In the genomic region with DNA sequence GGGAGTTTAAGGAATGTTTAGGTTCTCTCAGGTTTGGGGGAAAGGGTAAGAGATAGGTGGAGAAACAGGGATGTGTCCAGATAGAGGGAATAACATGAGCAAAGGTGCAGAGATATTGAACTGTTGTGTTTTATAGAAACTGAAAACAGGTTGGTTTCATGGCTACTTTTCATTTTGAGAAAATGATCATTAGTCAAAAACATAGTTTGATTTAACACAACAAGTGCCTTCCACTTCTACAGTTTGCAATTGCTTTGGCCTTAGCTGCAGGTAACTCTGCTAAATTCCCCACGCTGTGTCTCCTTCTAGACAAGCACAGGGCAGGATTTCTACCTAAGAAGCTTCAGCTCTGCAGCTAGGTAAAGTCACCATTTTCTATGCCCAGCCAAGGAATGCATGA, we compare ENCODE assay signal across 17 cellular contexts.
"Had no signal": no experiment of that assay in that cellular context is flagged by ENCODE, and none has a peak within 500 bp of the region (broad histone marks: within the 10 kb centered on the region; RNA-seq: fewer than 3 reads in every experiment).

No MANE protein-coding gene starts in this region.

- H3K4me3 ChIP-seq: esophagus squamous epithelium, gastroesophageal sphincter, mucosa of descending colon, ovary, right atrium auricular region, sigmoid colon, skin epidermis had no signal

- H3K36me3 ChIP-seq: esophagus squamous epithelium, gastroesophageal sphincter, ovary, right atrium auricular region, sigmoid colon had no signal

- ATAC-seq: effector memory CD8-positive, alpha-beta T cell; gastroesophageal sphincter; left lobe of liver; mucosa of descending colon; naive thymus-derived CD8-positive, alpha-beta T cell had no signal

- H3K9me3 ChIP-seq: esophagus squamous epithelium, gastroesophageal sphincter, mucosa of descending colon, ovary, right atrium auricular region, sigmoid colon had no signal

- H3K27ac ChIP-seq: esophagus squamous epithelium, gastroesophageal sphincter, ovary, right atrium auricular region, sigmoid colon, skin epidermis had no signal

- DNase-seq: effector memory CD8-positive, alpha-beta T cell; esophagus squamous epithelium; foreskin fibroblast; glutamatergic neuron; islet precursor cell; mammary epithelial cell; mucosa of descending colon; naive thymus-derived CD8-positive, alpha-beta T cell; nucleus accumbens; ovary; sigmoid colon; stimulated activated naive CD4-positive, alpha-beta T cell treated with Interleukin-2 at 50 U/mL for 16 hours; trophoblast cell had no signal

- H3K27me3 ChIP-seq: esophagus squamous epithelium, gastroesophageal sphincter, ovary, right atrium auricular region, sigmoid colon had no signal

- H3K4me1 ChIP-seq: gastroesophageal sphincter, right atrium auricular region, sigmoid colon had no signal
